29 cellular contexts compared by ENCODE assay signal in genomic region chr15:76328106-76328696, GRCh38. TPM values are rescaled to one million over a fixed set of nuclear protein-coding genes. Genes with fewer than 3 reads are reported as not detected.
"Had no signal": no experiment of that assay in that cellular context is flagged by ENCODE, and none has a peak within 500 bp of the region (broad histone marks: within the 10 kb centered on the region; RNA-seq: fewer than 3 reads in every experiment).

No MANE protein-coding gene starts in this region.

- H3K4me3 ChIP-seq: adrenal gland had no signal

- H3K9me3 ChIP-seq: adrenal gland had no signal

- DNase-seq: activated CD4-positive, alpha-beta memory T cell treated with anti-CD3 and anti-CD28 coated beads for 36 hours; activated CD4-positive, alpha-beta T cell treated with anti-CD3 and anti-CD28 coated beads, Interleukin-2, amount 10 ng/mL, durations not matched to agents 7 days and 5 days; activated CD4-positive, CD25-positive, alpha-beta regulatory T cell; activated CD8-positive, alpha-beta memory T cell treated with anti-CD3 and anti-CD28 coated beads for 24 hours; activated gamma-delta T cell treated with Interleukin-2 at 50 U/mL for 16 hours; activated naive CD4-positive, alpha-beta T cell treated with anti-CD3 and anti-CD28 coated beads, Interleukin-2, amount 50 U/mL, for 16 hours; activated naive CD8-positive, alpha-beta T cell treated with anti-CD3 and anti-CD28 coated beads, Interleukin-2, amount 10 ng/mL, durations not matched to agents 7 days and 5 days; activated T-cell treated with anti-CD3 and anti-CD28 coated beads for 4 hours; activated T-cell treated with anti-CD3 and anti-CD28 coated beads, Interleukin-2, amount 50 U/mL, for 48 hours; anterior cingulate cortex; Kasumi-1; KBM-7; NCI-H1105 treated with DMSO at 0.1 percent for 48 hours; NCI-H1436 treated with DMSO at 0.1 percent for 48 hours; NCI-H187; NCI-H2081; NCI-H510A treated with DMSO at 0.1 percent for 48 hours; NCI-H774; NK-92 treated with Interleukin-12 subunit alpha and Interleukin-12 subunit beta, amount 100 ng/mL, for 24 hours; SHP77; T-helper 17 cell; T-helper 9 cell had no signal

- FAIRE-seq: bronchial epithelial cell, RCC 7860, TTC549 had no signal

- H3K27ac Mint-ChIP-seq: activated CD4-positive, alpha-beta memory T cell treated with anti-CD3 and anti-CD28 coated beads for 36 hours; activated CD4-positive, alpha-beta T cell treated with anti-CD3 and anti-CD28 coated beads, Interleukin-2, amount 10 ng/mL, durations not matched to agents 7 days and 5 days; activated naive CD8-positive, alpha-beta T cell treated with anti-CD3 and anti-CD28 coated beads, Interleukin-2, amount 10 ng/mL, durations not matched to agents 7 days and 5 days; activated T-helper 17 cell treated with anti-CD3 and anti-CD28 coated beads, Interleukin-2, amount 50 U/mL, for 72 hours; T-helper 17 cell had no signal

- H3K36me3 ChIP-seq: adrenal gland had no signal

- H3K4me3 Mint-ChIP-seq: activated CD4-positive, alpha-beta memory T cell treated with anti-CD3 and anti-CD28 coated beads for 36 hours; activated CD4-positive, alpha-beta T cell treated with anti-CD3 and anti-CD28 coated beads, Interleukin-2, amount 10 ng/mL, durations not matched to agents 7 days and 5 days; activated naive CD8-positive, alpha-beta T cell treated with anti-CD3 and anti-CD28 coated beads, Interleukin-2, amount 10 ng/mL, durations not matched to agents 7 days and 5 days; activated T-helper 17 cell treated with anti-CD3 and anti-CD28 coated beads, Interleukin-2, amount 50 U/mL, for 72 hours; central memory CD8-positive, alpha-beta T cell; T-helper 17 cell had no signal

- H3K4me1 Mint-ChIP-seq: activated CD4-positive, alpha-beta T cell treated with anti-CD3 and anti-CD28 coated beads, Interleukin-2, amount 10 ng/mL, durations not matched to agents 7 days and 5 days; activated naive CD8-positive, alpha-beta T cell treated with anti-CD3 and anti-CD28 coated beads, Interleukin-2, amount 10 ng/mL, durations not matched to agents 7 days and 5 days; activated T-helper 17 cell treated with anti-CD3 and anti-CD28 coated beads, Interleukin-2, amount 50 U/mL, for 72 hours; central memory CD8-positive, alpha-beta T cell; T-helper 17 cell had no signal

- H3K36me3 Mint-ChIP-seq: activated CD4-positive, alpha-beta memory T cell treated with anti-CD3 and anti-CD28 coated beads for 36 hours; activated naive CD8-positive, alpha-beta T cell treated with anti-CD3 and anti-CD28 coated beads, Interleukin-2, amount 10 ng/mL, durations not matched to agents 7 days and 5 days had no signal

- H3K9me3 Mint-ChIP-seq: activated CD4-positive, alpha-beta memory T cell treated with anti-CD3 and anti-CD28 coated beads for 36 hours; activated CD4-positive, alpha-beta T cell treated with anti-CD3 and anti-CD28 coated beads, Interleukin-2, amount 10 ng/mL, durations not matched to agents 7 days and 5 days; activated naive CD8-positive, alpha-beta T cell treated with anti-CD3 and anti-CD28 coated beads, Interleukin-2, amount 10 ng/mL, durations not matched to agents 7 days and 5 days; activated T-helper 17 cell treated with anti-CD3 and anti-CD28 coated beads, Interleukin-2, amount 50 U/mL, for 72 hours; central memory CD8-positive, alpha-beta T cell had no signal

- H3K4me1 ChIP-seq: adrenal gland had no signal

- H3K27ac ChIP-seq: adrenal gland had no signal

- ATAC-seq: activated T-helper 17 cell treated with anti-CD3 and anti-CD28 coated beads, Interleukin-2, amount 50 U/mL, for 72 hours; T-helper 17 cell had no signal

RNA-seq across cellular contexts. Expression of gene ISL2, which starts 8.4 kb away (rescaled TPM):
- total RNA-seq: activated naive CD8-positive, alpha-beta T cell treated with anti-CD3 and anti-CD28 coated beads, Interleukin-2, amount 10 ng/mL, durations not matched to agents 7 days and 5 days; SK-MEL-5; T-helper 17 cell had no signal
